ENCODE assay signal across 2 cellular contexts in genomic region chr3:184679056-184679502, GRCh38.
TF ChIP-seq lines count a peak whose summit lies in the region.

No MANE protein-coding gene starts in this region.

TF ChIP-seq in SK-N-SH, 30 proteins besides CTCF, POLR2A, EP300 and RAD21 (continued from another document):
- TF ChIP-seq MXI1 (IDR thresholded peaks at IDR 0.05; ENCODE audit: low read depth, low read length) = no peak
- TF ChIP-seq RCOR1 (IDR thresholded peaks at IDR 0.05; ENCODE audit: low read length) = no peak
- TF ChIP-seq MEF2A (IDR thresholded peaks at IDR 0.05; ENCODE audit: borderline replicate concordance, low read depth) = no peak
- TF ChIP-seq YY1 (IDR thresholded peaks at IDR 0.05; ENCODE audit: low read depth) = no peak
- TF ChIP-seq, protein P1, sequence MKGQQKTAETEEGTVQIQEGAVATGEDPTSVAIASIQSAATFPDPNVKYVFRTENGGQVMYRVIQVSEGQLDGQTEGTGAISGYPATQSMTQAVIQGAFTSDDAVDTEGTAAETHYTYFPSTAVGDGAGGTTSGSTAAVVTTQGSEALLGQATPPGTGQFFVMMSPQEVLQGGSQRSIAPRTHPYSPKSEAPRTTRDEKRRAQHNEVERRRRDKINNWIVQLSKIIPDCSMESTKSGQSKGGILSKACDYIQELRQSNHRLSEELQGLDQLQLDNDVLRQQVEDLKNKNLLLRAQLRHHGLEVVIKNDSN (IDR thresholded peaks at IDR 0.05; ENCODE audit: borderline replicate concordance, low read depth) = no peak
- no peak for TF ChIP-seq ELF1 (IDR thresholded peaks at IDR 0.05)
- no peak for TF ChIP-seq SIN3A (IDR thresholded peaks at IDR 0.05; ENCODE audit: borderline replicate concordance, low read depth, low read length)
- no peak for TF ChIP-seq FOXM1 (IDR thresholded peaks at IDR 0.05; ENCODE audit: low read depth)
- no peak for TF ChIP-seq IRF3 (IDR thresholded peaks at IDR 0.05; ENCODE audit: low read depth, low read length)
- no peak for TF ChIP-seq RFX5 (IDR thresholded peaks at IDR 0.05; ENCODE audit: low read length)

TF ChIP-seq in SK-N-SH treated with all-trans-retinoic acid at 6 μM for 48 hours, 23 proteins besides CTCF, POLR2A, EP300 and RAD21 (continued from another document):
- TF ChIP-seq, protein P2, sequence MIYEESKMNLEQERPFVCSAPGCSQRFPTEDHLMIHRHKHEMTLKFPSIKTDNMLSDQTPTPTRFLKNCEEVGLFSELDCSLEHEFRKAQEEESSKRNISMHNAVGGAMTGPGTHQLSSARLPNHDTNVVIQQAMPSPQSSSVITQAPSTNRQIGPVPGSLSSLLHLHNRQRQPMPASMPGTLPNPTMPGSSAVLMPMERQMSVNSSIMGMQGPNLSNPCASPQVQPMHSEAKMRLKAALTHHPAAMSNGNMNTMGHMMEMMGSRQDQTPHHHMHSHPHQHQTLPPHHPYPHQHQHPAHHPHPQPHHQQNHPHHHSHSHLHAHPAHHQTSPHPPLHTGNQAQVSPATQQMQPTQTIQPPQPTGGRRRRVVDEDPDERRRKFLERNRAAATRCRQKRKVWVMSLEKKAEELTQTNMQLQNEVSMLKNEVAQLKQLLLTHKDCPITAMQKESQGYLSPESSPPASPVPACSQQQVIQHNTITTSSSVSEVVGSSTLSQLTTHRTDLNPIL (CRISPR knock-in tag; IDR thresholded peaks at IDR 0.05; ENCODE audit: low read depth) = no peak
- TF ChIP-seq ARNTL (CRISPR knock-in tag; IDR thresholded peaks at IDR 0.05; ENCODE audit: borderline replicate concordance, low read depth) (no peak), ISL1 (CRISPR knock-in tag; IDR thresholded peaks at IDR 0.05) (no peak), TSHZ2 (CRISPR knock-in tag; IDR thresholded peaks at IDR 0.05) (no peak), SNAI2 (CRISPR knock-in tag; IDR thresholded peaks at IDR 0.05) (no peak), ZNF8 (CRISPR knock-in tag; IDR thresholded peaks at IDR 0.05) (no peak), ZNF70 (CRISPR knock-in tag; IDR thresholded peaks at IDR 0.05) (no peak), ESRRG (CRISPR knock-in tag; IDR thresholded peaks at IDR 0.05) (no peak), ZNF565 (CRISPR knock-in tag; conservative IDR thresholded peaks at IDR 0.05; ENCODE audit: low read depth) (no peak), TOX (CRISPR knock-in tag; IDR thresholded peaks at IDR 0.05; ENCODE audit: borderline replicate concordance) (no peak), PATZ1 (CRISPR knock-in tag; IDR thresholded peaks at IDR 0.05; ENCODE audit: borderline replicate concordance) (no peak)
